Comparison of ENCODE assay signal across 8 cellular contexts in genomic region chr13:97855570-97855970, GRCh38.
DNase-seq lines count a peak whose midpoint lies in the region; ATAC-seq and TF ChIP-seq lines count a peak whose summit lies in the region.

No MANE protein-coding gene starts in this region.

- CTCF ChIA-PET in GM10248 (lab: Yijun Ruan, JAX): interaction anchor here (0.7 to 2.6 kb wide), 26 partner anchors 10 to 994 kb away, joined by 3 to 18 read pairs (median 5); no protein-coding TSS in a partner anchor

- ATAC-seq in HG03097 (IDR thresholded peaks at IDR 0.05; ENCODE audit: low FRiP score, unreplicated experiment): no peak

- peak overlapping the region; percentile 91 for H3K4me2 ChIP-seq in OCI-LY3 (ENCODE audit: low read length)

- peak overlapping the region; percentile 31; the same call in 1 of the 2 replicates for H2AFZ ChIP-seq in OCI-LY3 (ENCODE audit: low read depth, low read length)

- H3K79me2 ChIP-seq in OCI-LY3 (ENCODE audit: low read length): no peaks in the 10 kb centered on the region

- peak in 1 of 2 donors; percentile 55 for TF ChIP-seq EP300 in tibial nerve (IDR thresholded peaks at IDR 0.05)

- peaks cover 56% of the 10 kb centered on the region for H3K27me3 ChIP-seq in OCI-LY3 (ENCODE audit: low read depth, low read length)
- H3K27me3 ChIP-seq in tibial nerve: no peaks in the 10 kb centered on the region

- 0 out of 2 replicates have a peak overlapping the region, but pooled peaks have one; percentile 5 for H3K27ac ChIP-seq in OCI-LY3 (ENCODE audit: low read length)
- no peak overlapping the region for H3K27ac ChIP-seq in caudate nucleus (ENCODE audit: low read depth, low read length)
- peak overlapping the region in 2 of 4 donors; percentile 54 to 66 for H3K27ac ChIP-seq in tibial nerve

- no peaks in the 10 kb centered on the region for H4K20me1 ChIP-seq in OCI-LY3 (ENCODE audit: insufficient read depth, low read length)

- no peaks in the 10 kb centered on the region for H3K9me3 ChIP-seq in OCI-LY3 (ENCODE audit: insufficient read depth, low read length)
- no peaks in the 10 kb centered on the region for H3K9me3 ChIP-seq in tibial nerve

- H3K4me1 ChIP-seq in OCI-LY3 (ENCODE audit: low read length) (peaks cover 38% of the 10 kb centered on the region), tibial nerve (peaks cover 0 to 17% (median 4%) of the 10 kb centered on the region in 4 donors)

- 3 to 7% methylated on average over 8 of the region's 8 CpGs for WGBS in tibial nerve, 2 donors

- H3K4me3 ChIP-seq in Jurkat, Clone E6-1 (ENCODE audit: low read length): no peak overlapping the region
- H3K4me3 ChIP-seq in OCI-LY3 (ENCODE audit: low read length) (peak overlapping the region; percentile 70), tibial nerve (no peak overlapping the region)

- DNase-seq in AG09319 (ENCODE audit: extremely low read depth, low read depth) (peak; percentile 68), GM10248 (ENCODE audit: extremely low spot score) (peak; percentile 37), caudate nucleus (lab: John Stamatoyannopoulos, UW) (peak in 31 of 61 donors; percentile 2 to 63 (median 12)), kidney tubule cell (ENCODE audit: low spot score) (peak; percentile 82), tibial nerve (ENCODE audit: low spot score in 2 of 2) (peak in 1 of 2 donors; percentile 46)
- peak; percentile 32 for DNase-seq in Jurkat, Clone E6-1 (ENCODE audit: low read depth, low spot score)

- no peak for TF ChIP-seq POLR2A in tibial nerve (IDR thresholded peaks at IDR 0.05)

- peak overlapping the region; percentile 38 for H3K9ac ChIP-seq in OCI-LY3 (ENCODE audit: low read length)

- H3K36me3 ChIP-seq in OCI-LY3 (replicated peaks; ENCODE audit: low read depth, low read length) (no peaks in the 10 kb centered on the region), tibial nerve (no peaks in the 10 kb centered on the region)

- POLR2A ChIA-PET in GM10248 (lab: Yijun Ruan, JAX): interaction anchor here (0.6 kb wide), 1 partner anchor 14 kb away, joined by 4 read pairs; no protein-coding TSS in a partner anchor

- TF ChIP-seq CTCF in AG09319 (IDR thresholded peaks at IDR 0.05; ENCODE audit: low read depth, low read length): peak; percentile 79
- TF ChIP-seq CTCF in GM10248 (IDR thresholded peaks at IDR 0.05; ENCODE audit: control extremely low read depth, extremely low read depth, low read depth, missing control alignments): peak; percentile 75
- peak; percentile 97 for TF ChIP-seq CTCF in OCI-LY3 (IDR thresholded peaks at IDR 0.05; ENCODE audit: low read depth, low read length)
- TF ChIP-seq CTCF in tibial nerve (IDR thresholded peaks at IDR 0.05): peak; percentile 63 to 83 (median 75)
